In genomic region chr5:72273547-72273946, GRCh38 we compare ENCODE assay signal across 21 cellular contexts.
"Had no signal": no experiment of that assay in that cellular context is flagged by ENCODE, and none has a peak within 500 bp of the region (broad histone marks: within the 10 kb centered on the region; RNA-seq: fewer than 3 reads in every experiment).

No MANE protein-coding gene starts in this region.

- ATAC-seq: HepG2, Panc1, SK-N-SH treated with all-trans-retinoic acid at 6 μM for 48 hours had no signal

- H3K9ac ChIP-seq: KMS-11 had no signal

- DNase-seq: IMR-90, Kasumi-1, MM.1S, NCI-H1092 treated with DMSO at 0.1 percent for 48 hours, NCI-H1436, NCI-H187, NCI-H2029, NCI-H2081 treated with DMSO at 0.1 percent for 48 hours, NCI-H2171, NCI-H226, NCI-H446, NCI-H510A, NCI-H524 treated with DMSO at 0.1 percent for 48 hours, NCI-H69, NCI-H774, SHP77 had no signal

- H3K4me2 ChIP-seq: KMS-11 had no signal

- H3K27ac ChIP-seq: KMS-11, RWPE1 had no signal
